Comparison of ENCODE assay signal across 17 cellular contexts in the genomic region with DNA sequence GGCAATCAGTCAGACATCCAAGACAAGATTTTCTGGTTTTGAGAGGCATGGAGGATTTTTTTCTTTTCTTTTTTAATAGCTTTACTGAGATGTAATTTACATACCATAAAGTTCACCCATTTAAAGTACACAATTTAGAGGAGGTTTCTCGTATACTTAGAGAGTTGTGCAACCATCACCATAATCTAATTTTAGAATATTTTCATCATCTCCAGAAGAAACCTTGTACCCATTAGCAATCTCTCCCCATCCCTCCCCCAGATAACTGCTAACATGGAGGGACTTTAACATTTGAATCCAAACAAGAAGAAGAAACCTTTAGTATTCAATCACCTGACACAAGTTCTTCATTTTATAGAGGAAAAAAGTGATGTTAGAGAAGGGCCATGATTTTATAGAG.
"Had no signal": no experiment of that assay in that cellular context is flagged by ENCODE, and none has a peak within 500 bp of the region (broad histone marks: within the 10 kb centered on the region; RNA-seq: fewer than 3 reads in every experiment).

No MANE protein-coding gene starts in this region.

- H3K4me3 ChIP-seq: left lung, upper lobe of left lung had no signal

- H3K4me1 Mint-ChIP-seq: central memory CD8-positive, alpha-beta T cell had no signal

- H3K36me3 Mint-ChIP-seq: natural killer cell treated with Interleukin-12 subunit alpha and Interleukin-12 subunit beta and Interleukin-15 and Interleukin-18, amount 100 ng/mL, for 72 hours had no signal

- H3K4me3 Mint-ChIP-seq: brain; central memory CD8-positive, alpha-beta T cell; memory B cell; natural killer cell treated with Interleukin-12 subunit alpha and Interleukin-12 subunit beta and Interleukin-15 and Interleukin-18, amount 100 ng/mL, for 72 hours; stimulated activated naive CD8-positive, alpha-beta T cell treated with anti-CD3 and anti-CD28 coated beads, Interleukin-15, Interleukin-2, amounts not matched to agents 100 ng/mL and 50 ng/mL, for 24 hours had no signal

- H3K27me3 ChIP-seq: foreskin keratinocyte, left lung, upper lobe of left lung had no signal

- H3K9me3 Mint-ChIP-seq: activated T-helper 2 cell treated with anti-CD3 and anti-CD28 coated beads, Interferon-gamma antibody, Interleukin-2, Interleukin-4, amounts not matched to agents 10 μg/mL and 5 μg/mL and 100 μg/mL, durations not matched to agents 14 hours and 24 hours and 36 hours; brain; central memory CD8-positive, alpha-beta T cell; memory B cell; natural killer cell treated with Interleukin-12 subunit alpha and Interleukin-12 subunit beta and Interleukin-15 and Interleukin-18, amount 100 ng/mL, for 72 hours; stimulated activated naive CD8-positive, alpha-beta T cell treated with anti-CD3 and anti-CD28 coated beads, Interleukin-15, Interleukin-2, amounts not matched to agents 100 ng/mL and 50 ng/mL, for 24 hours had no signal

- H3K27me3 Mint-ChIP-seq: brain; central memory CD8-positive, alpha-beta T cell; memory B cell; natural killer cell treated with Interleukin-12 subunit alpha and Interleukin-12 subunit beta and Interleukin-15 and Interleukin-18, amount 100 ng/mL, for 72 hours; stimulated activated naive CD8-positive, alpha-beta T cell treated with anti-CD3 and anti-CD28 coated beads, Interleukin-15, Interleukin-2, amounts not matched to agents 100 ng/mL and 50 ng/mL, for 24 hours had no signal

- H3K27ac Mint-ChIP-seq: activated T-helper 2 cell treated with anti-CD3 and anti-CD28 coated beads, Interferon-gamma antibody, Interleukin-2, Interleukin-4, amounts not matched to agents 10 μg/mL and 5 μg/mL and 100 μg/mL, durations not matched to agents 14 hours and 24 hours and 36 hours; memory B cell; natural killer cell treated with Interleukin-12 subunit alpha and Interleukin-12 subunit beta and Interleukin-15 and Interleukin-18, amount 100 ng/mL, for 72 hours; stimulated activated naive CD8-positive, alpha-beta T cell treated with anti-CD3 and anti-CD28 coated beads, Interleukin-15, Interleukin-2, amounts not matched to agents 100 ng/mL and 50 ng/mL, for 24 hours had no signal

- DNase-seq: activated naive CD4-positive, alpha-beta T cell treated with anti-CD3 and anti-CD28 coated beads, Interleukin-2, amount 50 U/mL, for 16 hours; amygdala; foreskin keratinocyte; head of caudate nucleus; left lung; nucleus accumbens; stimulated activated CD4-positive, alpha-beta T cell treated with anti-CD3 and anti-CD28 coated beads, Interleukin-15, amount 100 ng/mL, for 24 hours; stimulated activated CD4-positive, alpha-beta T cell treated with anti-CD3 and anti-CD28 coated beads, Interleukin-4, amount 100 ng/mL, for 24 hours; T-helper 2 cell; upper lobe of left lung had no signal

- H3K4me1 ChIP-seq: foreskin keratinocyte had no signal

- H3K9me3 ChIP-seq: left lung, upper lobe of left lung had no signal

- ATAC-seq: activated CD4-positive, CD25-positive, alpha-beta regulatory T cell treated with anti-CD3 and anti-CD28 coated beads, Interleukin-2, amount 50 U/mL, for 24 hours; foreskin keratinocyte; natural killer cell treated with Interleukin-12 subunit alpha and Interleukin-12 subunit beta and Interleukin-15 and Interleukin-18, amount 100 ng/mL, for 72 hours had no signal

- H3K27ac ChIP-seq: foreskin keratinocyte, left lung, upper lobe of left lung had no signal
